1 cellular context compared by ENCODE assay signal in genomic region chr15:58551084-58551763, GRCh38.
TF ChIP-seq lines count a peak whose summit lies in the region.

No MANE protein-coding gene starts in this region.

TF ChIP-seq in HepG2, 621 proteins besides CTCF, POLR2A, EP300 and RAD21 (continued from another document):
- no peak for TF ChIP-seq AKNA (CRISPR knock-in tag; IDR thresholded peaks at IDR 0.05; ENCODE audit: borderline replicate concordance)
